Comparison of ENCODE assay signal across 1 cellular context in the genomic region with DNA sequence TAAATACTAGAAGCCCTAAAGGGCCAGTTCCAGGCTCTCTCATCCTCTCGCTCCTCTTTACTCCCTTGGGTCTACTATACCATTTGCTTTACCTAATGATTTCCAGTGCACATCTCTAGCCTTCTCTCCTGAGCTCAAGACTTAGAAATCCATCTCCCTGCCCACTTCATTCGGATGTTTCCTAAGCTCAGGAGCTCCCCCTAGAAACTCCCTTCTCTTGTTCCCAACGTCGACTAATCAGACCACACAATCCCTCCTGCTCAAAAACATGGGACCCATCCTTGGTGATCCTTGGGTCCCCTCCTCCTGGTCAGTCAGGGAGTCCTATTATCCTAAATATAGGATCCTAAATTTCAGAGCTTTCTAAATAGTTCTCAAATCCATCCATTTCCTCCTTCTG.
TF ChIP-seq lines count a peak whose summit lies in the region.

No MANE protein-coding gene starts in this region.

TF ChIP-seq in SK-N-SH, 30 proteins besides CTCF, POLR2A, EP300 and RAD21 (continued from another document):
- TF ChIP-seq YY1 (IDR thresholded peaks at IDR 0.05; ENCODE audit: low read depth), result no peak
